Comparison of ENCODE assay signal across 29 cellular contexts in the genomic region with DNA sequence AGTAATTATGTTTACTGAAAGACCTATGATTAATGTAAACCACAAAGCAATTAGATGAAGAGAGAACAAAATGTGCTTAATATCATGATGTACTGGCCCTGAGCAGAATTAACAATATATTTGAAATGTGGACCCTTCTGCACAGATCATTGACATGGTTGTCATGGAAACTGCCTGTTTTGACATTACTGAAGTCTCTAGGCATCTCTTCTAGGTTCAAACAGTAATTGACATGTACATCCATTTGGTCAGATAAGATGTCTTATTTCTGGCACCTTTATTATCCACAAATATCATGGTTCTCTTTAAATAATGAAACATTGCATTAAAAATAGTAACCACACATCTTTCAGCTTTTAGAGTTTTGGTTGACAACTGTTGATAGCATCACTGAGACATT.
"Had no signal": no experiment of that assay in that cellular context is flagged by ENCODE, and none has a peak within 500 bp of the region (broad histone marks: within the 10 kb centered on the region; RNA-seq: fewer than 3 reads in every experiment).

No MANE protein-coding gene starts in this region.

- FAIRE-seq: small intestine, urothelium cell line had no signal

- H3K4me3 Mint-ChIP-seq: natural killer cell treated with Interleukin-12 subunit alpha and Interleukin-12 subunit beta and Interleukin-15 and Interleukin-18, amount 100 ng/mL, for 72 hours; nephron progenitor cell; neural progenitor cell; stimulated activated effector memory CD8-positive, alpha-beta T cell treated with anti-CD3 and anti-CD28 coated beads, Interleukin-12 subunit alpha, Interleukin-12 subunit beta, amount 100 ng/mL, for 72 hours; stimulated activated naive B cell treated with anti-CD40 and anti-IgM and Interleukin-4, amounts not matched to agents 10 μg/mL and 1 μg/mL and 100 μg/mL, for 72 hours; stimulated activated naive CD8-positive, alpha-beta T cell treated with anti-CD3 and anti-CD28 coated beads, Interleukin-15, Interleukin-2, amounts not matched to agents 100 ng/mL and 50 ng/mL, for 24 hours had no signal

- H3K36me3 ChIP-seq: neural progenitor cell, ovary, right lobe of liver, sigmoid colon, stomach, thoracic aorta, thyroid gland, tibial nerve, upper lobe of left lung, vagina had no signal

- ATAC-seq: natural killer cell treated with Interleukin-12 subunit alpha and Interleukin-12 subunit beta and Interleukin-15 and Interleukin-18, amount 100 ng/mL, for 72 hours; psoas muscle; right cardiac atrium; right lobe of liver; stimulated activated effector memory CD8-positive, alpha-beta T cell treated with anti-CD3 and anti-CD28 coated beads, Interleukin-12 subunit alpha, Interleukin-12 subunit beta, amount 100 ng/mL, for 72 hours; stimulated activated naive B cell treated with anti-CD40 and anti-IgM and Interleukin-4, amounts not matched to agents 10 μg/mL and 1 μg/mL and 100 μg/mL, for 72 hours had no signal

- H3K9ac ChIP-seq: neural progenitor cell, parathyroid adenoma had no signal

- H3K9me3 Mint-ChIP-seq: nephron progenitor cell; neural progenitor cell; stimulated activated naive CD8-positive, alpha-beta T cell treated with anti-CD3 and anti-CD28 coated beads, Interleukin-15, Interleukin-2, amounts not matched to agents 100 ng/mL and 50 ng/mL, for 24 hours had no signal

- H3K4me1 Mint-ChIP-seq: nephron progenitor cell; neural progenitor cell; stimulated activated effector memory CD8-positive, alpha-beta T cell treated with anti-CD3 and anti-CD28 coated beads, Interleukin-12 subunit alpha, Interleukin-12 subunit beta, amount 100 ng/mL, for 72 hours; stimulated activated naive B cell treated with anti-CD40 and anti-IgM and Interleukin-4, amounts not matched to agents 10 μg/mL and 1 μg/mL and 100 μg/mL, for 72 hours had no signal

- H3K27ac Mint-ChIP-seq: natural killer cell treated with Interleukin-12 subunit alpha and Interleukin-12 subunit beta and Interleukin-15 and Interleukin-18, amount 100 ng/mL, for 72 hours; nephron progenitor cell; neural progenitor cell; progenitor cell of endocrine pancreas; stimulated activated effector memory CD8-positive, alpha-beta T cell treated with anti-CD3 and anti-CD28 coated beads, Interleukin-12 subunit alpha, Interleukin-12 subunit beta, amount 100 ng/mL, for 72 hours; stimulated activated naive B cell treated with anti-CD40 and anti-IgM and Interleukin-4, amounts not matched to agents 10 μg/mL and 1 μg/mL and 100 μg/mL, for 72 hours; stimulated activated naive CD8-positive, alpha-beta T cell treated with anti-CD3 and anti-CD28 coated beads, Interleukin-15, Interleukin-2, amounts not matched to agents 100 ng/mL and 50 ng/mL, for 24 hours had no signal

- H3K4me2 ChIP-seq: neural progenitor cell had no signal

- H3K27me3 Mint-ChIP-seq: natural killer cell treated with Interleukin-12 subunit alpha and Interleukin-12 subunit beta and Interleukin-15 and Interleukin-18, amount 100 ng/mL, for 72 hours; progenitor cell of endocrine pancreas; stimulated activated naive B cell treated with anti-CD40 and anti-IgM and Interleukin-4, amounts not matched to agents 10 μg/mL and 1 μg/mL and 100 μg/mL, for 72 hours; stimulated activated naive CD8-positive, alpha-beta T cell treated with anti-CD3 and anti-CD28 coated beads, Interleukin-15, Interleukin-2, amounts not matched to agents 100 ng/mL and 50 ng/mL, for 24 hours had no signal

- H3K4me1 ChIP-seq: neural progenitor cell, parathyroid adenoma, psoas muscle, right lobe of liver, sigmoid colon, stomach, thyroid gland, tibial nerve, upper lobe of left lung, vagina had no signal

- H3K27ac ChIP-seq: neural progenitor cell, ovary, parathyroid adenoma, psoas muscle, right lobe of liver, sigmoid colon, stomach, thoracic aorta, thyroid gland, tibial nerve, upper lobe of left lung, vagina had no signal

- H2AFZ ChIP-seq: neural progenitor cell, parathyroid adenoma had no signal

- H3K27me3 ChIP-seq: neural progenitor cell, ovary, right lobe of liver, sigmoid colon, stomach, thyroid gland, tibial nerve, upper lobe of left lung, vagina had no signal

- H3K9me3 ChIP-seq: ovary, psoas muscle, right lobe of liver, sigmoid colon, stomach, thoracic aorta, thyroid gland, tibial nerve, upper lobe of left lung, vagina had no signal

- H3K36me3 Mint-ChIP-seq: natural killer cell treated with Interleukin-12 subunit alpha and Interleukin-12 subunit beta and Interleukin-15 and Interleukin-18, amount 100 ng/mL, for 72 hours; neural progenitor cell; stimulated activated effector memory CD8-positive, alpha-beta T cell treated with anti-CD3 and anti-CD28 coated beads, Interleukin-12 subunit alpha, Interleukin-12 subunit beta, amount 100 ng/mL, for 72 hours; stimulated activated naive B cell treated with anti-CD40 and anti-IgM and Interleukin-4, amounts not matched to agents 10 μg/mL and 1 μg/mL and 100 μg/mL, for 72 hours had no signal

- H3K4me3 ChIP-seq: neural progenitor cell, ovary, psoas muscle, right lobe of liver, sigmoid colon, stomach, thoracic aorta, thyroid gland, tibial nerve, upper lobe of left lung, vagina had no signal

- DNase-seq: nephron progenitor cell; occipital lobe; ovary; posterior cingulate gyrus; psoas muscle; right cardiac atrium; right lobe of liver; sigmoid colon; small intestine; stimulated activated CD4-positive, alpha-beta T cell treated with anti-CD3 and anti-CD28 coated beads, Interleukin-15, amount 100 ng/mL, for 24 hours; stimulated activated CD4-positive, alpha-beta T cell treated with anti-CD3 and anti-CD28 coated beads, Interleukin-2, amount 100 ng/mL, for 24 hours; stimulated activated CD4-positive, alpha-beta T cell treated with anti-CD3 and anti-CD28 coated beads, Interleukin-2, amount 100 ng/mL, for 48 hours; stimulated activated CD4-positive, alpha-beta T cell treated with anti-CD3 and anti-CD28 coated beads, Interleukin-4, amount 100 ng/mL, for 24 hours; stimulated activated naive B cell treated with anti-CD40 and anti-IgM and Interleukin-4, amounts not matched to agents 10 μg/mL and 1 μg/mL and 100 μg/mL, for 72 hours; stimulated activated naive CD4-positive, alpha-beta T cell treated with Interleukin-2 at 50 U/mL for 16 hours; stomach; thyroid gland; trophoblast cell; upper lobe of left lung had no signal

- H3K79me2 ChIP-seq: parathyroid adenoma had no signal
